Comparison of ENCODE assay signal across 19 cellular contexts in genomic region chr11:126637800-126638175, GRCh38.
A peak's percentile ranks its signal among the peaks of the same experiment; 100 is the strongest.
DNase-seq lines count a peak whose midpoint lies in the region; ATAC-seq and TF ChIP-seq lines count a peak whose summit lies in the region.
"Had no signal": no experiment of that assay in that cellular context is flagged by ENCODE, and none has a peak within 500 bp of the region (broad histone marks: within the 10 kb centered on the region; RNA-seq: fewer than 3 reads in every experiment).

No MANE protein-coding gene starts in this region.

- no peak overlapping the region for H3K4me2 ChIP-seq in IMR-90 (ENCODE audit: low read depth, low read length)

- peaks cover 6% of the 10 kb centered on the region for H3K27me3 Mint-ChIP-seq in activated CD4-positive, alpha-beta T cell treated with anti-CD3 and anti-CD28 coated beads, Interleukin-2, amount 10 ng/mL, durations not matched to agents 24 days and 14 days

- no peaks in the 10 kb centered on the region for H3K4me1 Mint-ChIP-seq in activated CD4-positive, alpha-beta T cell treated with anti-CD3 and anti-CD28 coated beads, Interleukin-2, amount 10 ng/mL, durations not matched to agents 24 days and 14 days
- H3K4me1 Mint-ChIP-seq: activated naive CD8-positive, alpha-beta T cell treated with anti-CD3 and anti-CD28 coated beads, Interleukin-2, amount 50 U/mL, for 24 hours had no signal

- H3K27ac Mint-ChIP-seq in activated CD4-positive, alpha-beta T cell treated with anti-CD3 and anti-CD28 coated beads, Interleukin-2, amount 10 ng/mL, durations not matched to agents 24 days and 14 days = no peak overlapping the region
- H3K27ac Mint-ChIP-seq: activated naive CD8-positive, alpha-beta T cell treated with anti-CD3 and anti-CD28 coated beads, Interleukin-2, amount 50 U/mL, for 24 hours; activated T-cell treated with anti-CD3 and anti-CD28 coated beads, Interleukin-2, amount 50 U/mL, for 24 hours; T-helper 1 cell treated with Interleukin-12 subunit alpha and Interleukin-12 subunit beta and Interleukin-4 antibody, amounts not matched to agents 30 μg/mL and 1 μg/mL, for 36 hours had no signal

- H2BK20ac ChIP-seq in IMR-90 (ENCODE audit: low read depth, low read length) = 0 out of 2 replicates have a peak overlapping the region, but pooled peaks have one; percentile 15

- H4K91ac ChIP-seq in IMR-90 (ENCODE audit: insufficient read depth, low read depth, low read length) = no peak overlapping the region

- H3K4me3 ChIP-seq in IMR-90 (ENCODE audit: insufficient read depth, low read depth, low read length) = no peak overlapping the region
- H3K4me3 ChIP-seq in body of pancreas = no peak overlapping the region
- H3K4me3 ChIP-seq: dorsolateral prefrontal cortex, K562, pancreas, transverse colon had no signal

- peak overlapping the region; percentile 79 for H2BK5ac ChIP-seq in IMR-90 (ENCODE audit: low read depth, low read length, poor library complexity, severe bottlenecking)

- 0 out of 4 replicates have a peak overlapping the region, but pooled peaks of 1 of the 2 experiments have one; percentile 27 for H4K8ac ChIP-seq in IMR-90 (ENCODE audit: low read depth in 2 of 2, low read length in 2 of 2)

- H3K14ac ChIP-seq in IMR-90 (replicated peaks; ENCODE audit: low read depth, low read length) = no peak overlapping the region

- DNase-seq in AG08396 (ENCODE audit: low spot score) (peak; percentile 85), IMR-90 (peak; percentile 94), cerebellum (ENCODE audit: low spot score) (peak; percentile 43), myocyte (ENCODE audit: low read depth) (peak; percentile 58), body of pancreas (no peak), SIG-M5 treated with dmso at 0.1 percent for 504 hours (lab: John Stamatoyannopoulos, UW; ENCODE audit: unreplicated experiment) (no peak)
- DNase-seq in activated CD4-positive, alpha-beta T cell treated with anti-CD3 and anti-CD28 coated beads, Interleukin-2, amount 10 ng/mL, durations not matched to agents 24 days and 14 days = no peak
- DNase-seq: activated naive CD8-positive, alpha-beta T cell treated with anti-CD3 and anti-CD28 coated beads, Interleukin-2, amount 50 U/mL, for 24 hours; activated T-cell treated with anti-CD3 and anti-CD28 coated beads, Interleukin-2, amount 50 U/mL, for 24 hours; C1 segment of cervical spinal cord; dorsolateral prefrontal cortex; midbrain; NCI-H1417 treated with DMSO at 0.1 percent for 48 hours; pancreas; transverse colon had no signal

- no peak overlapping the region for H3K4ac ChIP-seq in IMR-90 (ENCODE audit: low read depth, low read length)

- ATAC-seq in IMR-90 (ENCODE audit: low read depth) (peak; percentile 81), GM21423 (IDR thresholded peaks at IDR 0.05; ENCODE audit: unreplicated experiment) (no peak), body of pancreas (no peak)
- ATAC-seq: activated naive CD8-positive, alpha-beta T cell treated with anti-CD3 and anti-CD28 coated beads, Interleukin-2, amount 50 U/mL, for 24 hours; K562; Panc1 had no signal

- in situ Hi-C loops in IMR-90 (cut with MboI; ENCODE audit: low sequenced_read_pairs) = no loop called here

- no peak overlapping the region for H2AK9ac ChIP-seq in IMR-90 (replicated peaks; ENCODE audit: low read depth, low read length, poor library complexity)

- no peak overlapping the region for H3K18ac ChIP-seq in IMR-90 (ENCODE audit: low read depth, low read length)

- CTCF ChIA-PET in IMR-90 (lab: Yijun Ruan, JAX) = interaction anchor here (1.4 to 1.7 kb wide), 2 partner anchors 31 to 203 kb away, joined by 3 to 5 read pairs; no protein-coding TSS in a partner anchor

- no peaks in the 10 kb centered on the region for H3K9me3 Mint-ChIP-seq in activated CD4-positive, alpha-beta T cell treated with anti-CD3 and anti-CD28 coated beads, Interleukin-2, amount 10 ng/mL, durations not matched to agents 24 days and 14 days
- H3K9me3 Mint-ChIP-seq: activated naive CD8-positive, alpha-beta T cell treated with anti-CD3 and anti-CD28 coated beads, Interleukin-2, amount 50 U/mL, for 24 hours; activated T-cell treated with anti-CD3 and anti-CD28 coated beads, Interleukin-2, amount 50 U/mL, for 24 hours; T-helper 1 cell treated with Interleukin-12 subunit alpha and Interleukin-12 subunit beta and Interleukin-4 antibody, amounts not matched to agents 30 μg/mL and 1 μg/mL, for 36 hours had no signal

- peaks cover 21% of the 10 kb centered on the region for H3K9me1 ChIP-seq in IMR-90 (ENCODE audit: insufficient read depth, low read length)

- TF ChIP-seq RAD21 in IMR-90 (IDR thresholded peaks at IDR 0.05; ENCODE audit: low read length) = 0 out of 2 replicates have a peak, but pooled peaks have one; percentile 4

- H3K4me1 ChIP-seq in IMR-90 (ENCODE audit: control insufficient read depth, insufficient read depth, low read length) (peaks cover 17% of the 10 kb centered on the region), body of pancreas (no peaks in the 10 kb centered on the region)
- H3K4me1 ChIP-seq: pancreas, transverse colon had no signal

- H2AFZ ChIP-seq in IMR-90 (replicated peaks; ENCODE audit: low read length, poor library complexity) = no peak overlapping the region

- H3K9me3 ChIP-seq in IMR-90 (ENCODE audit: control insufficient read depth, insufficient read depth, low read length) = no peaks in the 10 kb centered on the region
- H3K9me3 ChIP-seq in body of pancreas = no peaks in the 10 kb centered on the region
- H3K9me3 ChIP-seq: pancreas, transverse colon had no signal

- H2AK5ac ChIP-seq in IMR-90 (ENCODE audit: low read depth, low read length) = no peak overlapping the region

- WGBS in IMR-90 (ENCODE audit: extremely low coverage in 2 of 2, insufficient read length in 1 of 2), 2 experiments = 0% methylated on average over 1 of the region's 2 CpGs; no CpG with 5 or more reads in 1 of the 2 experiments
- WGBS in body of pancreas, 2 donors = 66 to 84% methylated on average over 2 of the region's 2 CpGs

- BruUV-seq in IMR-90 (replicated peaks; lab: Mats Ljungman, UMichigan) = no TSS peak

- H3K27ac ChIP-seq in IMR-90 (ENCODE audit: insufficient read depth, low read length) (no peak overlapping the region), body of pancreas (no peak overlapping the region)
- H3K27ac ChIP-seq: pancreas, transverse colon had no signal

- no peak overlapping the region for H3K4me3 Mint-ChIP-seq in activated CD4-positive, alpha-beta T cell treated with anti-CD3 and anti-CD28 coated beads, Interleukin-2, amount 10 ng/mL, durations not matched to agents 24 days and 14 days
- H3K4me3 Mint-ChIP-seq: activated naive CD8-positive, alpha-beta T cell treated with anti-CD3 and anti-CD28 coated beads, Interleukin-2, amount 50 U/mL, for 24 hours; activated T-cell treated with anti-CD3 and anti-CD28 coated beads, Interleukin-2, amount 50 U/mL, for 24 hours; T-helper 1 cell treated with Interleukin-12 subunit alpha and Interleukin-12 subunit beta and Interleukin-4 antibody, amounts not matched to agents 30 μg/mL and 1 μg/mL, for 36 hours had no signal

- no peak overlapping the region for H3K9ac ChIP-seq in IMR-90 (ENCODE audit: low read depth, low read length)

- no peaks in the 10 kb centered on the region for H3K36me3 Mint-ChIP-seq in activated CD4-positive, alpha-beta T cell treated with anti-CD3 and anti-CD28 coated beads, Interleukin-2, amount 10 ng/mL, durations not matched to agents 24 days and 14 days (ENCODE audit: low read depth)

- no peak overlapping the region for H4K5ac ChIP-seq in IMR-90 (ENCODE audit: low read depth, low read length)

- TF ChIP-seq CTCF in IMR-90 (conservative IDR thresholded peaks at IDR 0.05; ENCODE audit: low read depth, low read length) = no peak
- no peak for TF ChIP-seq CTCF in body of pancreas (IDR thresholded peaks at IDR 0.05)

- dilution Hi-C loops in IMR-90 (cut with HindIII; ENCODE audit: low sequenced_read_pairs, unreplicated experiment) = no loop called here

- H3K23ac ChIP-seq in IMR-90 (ENCODE audit: low read depth, low read length) = no peak overlapping the region; the same call in 1 of the 2 replicates

- intact Hi-C loops in IMR-90 (cut with micrococcal nuclease) = no loop called here
- intact Hi-C loops in activated CD4-positive, alpha-beta T cell treated with anti-CD3 and anti-CD28 coated beads, Interleukin-2, amount 10 ng/mL, durations not matched to agents 24 days and 14 days (cut with micrococcal nuclease) = no loop called here
- intact Hi-C loops in body of pancreas (cut with DNase I) = no loop called here

- H3K56ac ChIP-seq in IMR-90 (ENCODE audit: extremely low read depth, insufficient read depth, low read length) = no peak overlapping the region; the same call in 1 of the 2 replicates

- peaks cover 6 to 9% of the 10 kb centered on the region in 2 experiments; a peak in 2 of 4 replicates for H3K79me1 ChIP-seq in IMR-90 (ENCODE audit: low read depth in 1 of 2, low read length in 2 of 2)

- H4K20me1 ChIP-seq in IMR-90 (ENCODE audit: insufficient read depth, low read length) = no peaks in the 10 kb centered on the region

- H3K27me3 ChIP-seq in IMR-90 (ENCODE audit: control insufficient read depth, insufficient read depth, low read length) (no peaks in the 10 kb centered on the region), body of pancreas (no peaks in the 10 kb centered on the region)
- H3K27me3 ChIP-seq: dorsolateral prefrontal cortex, pancreas, transverse colon had no signal

- H3K36me3 ChIP-seq in IMR-90 (ENCODE audit: control insufficient read depth, insufficient read depth, low read length) = no peaks in the 10 kb centered on the region
- no peaks in the 10 kb centered on the region for H3K36me3 ChIP-seq in body of pancreas (replicated peaks in 1 of 2; ENCODE audit: insufficient read depth in 1 of 2, low read depth in 2 of 2)
- H3K36me3 ChIP-seq: pancreas, transverse colon had no signal

- POLR2A ChIA-PET in IMR-90 (lab: Charles Lee; ENCODE audit: unreplicated experiment) = no interaction called here

- H2BK15ac ChIP-seq in IMR-90 (ENCODE audit: low read depth, low read length) = no peak overlapping the region; the same call in 2 of the 3 replicates

- peak overlapping the region; percentile 79 for H2BK120ac ChIP-seq in IMR-90 (ENCODE audit: low read depth, low read length)

- TF ChIP-seq POLR2A in IMR-90 (IDR thresholded peaks at IDR 0.05; ENCODE audit: low read depth, low read length) (no peak), body of pancreas (IDR thresholded peaks at IDR 0.05) (no peak)

TF ChIP-seq in IMR-90, 13 proteins besides CTCF, POLR2A, EP300 and RAD21 (continues in another document):
- TF ChIP-seq SMC3 (IDR thresholded peaks at IDR 0.05; ENCODE audit: low read depth, low read length) (no peak), CEBPB (IDR thresholded peaks at IDR 0.05; ENCODE audit: low read depth, low read length) (no peak), FOS (IDR thresholded peaks at IDR 0.05; ENCODE audit: low read depth, low read length) (no peak)
- TF ChIP-seq, protein P1, sequence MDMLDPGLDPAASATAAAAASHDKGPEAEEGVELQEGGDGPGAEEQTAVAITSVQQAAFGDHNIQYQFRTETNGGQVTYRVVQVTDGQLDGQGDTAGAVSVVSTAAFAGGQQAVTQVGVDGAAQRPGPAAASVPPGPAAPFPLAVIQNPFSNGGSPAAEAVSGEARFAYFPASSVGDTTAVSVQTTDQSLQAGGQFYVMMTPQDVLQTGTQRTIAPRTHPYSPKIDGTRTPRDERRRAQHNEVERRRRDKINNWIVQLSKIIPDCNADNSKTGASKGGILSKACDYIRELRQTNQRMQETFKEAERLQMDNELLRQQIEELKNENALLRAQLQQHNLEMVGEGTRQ (IDR thresholded peaks at IDR 0.05; ENCODE audit: low read depth, low read length) = no peak

Comparison
In these comparisons a context has a peak if more than half of its experiments do, and no peak if none do; other contexts are left out.
1. DNase-seq: peak in AG08396 (single experiment), IMR-90 (single experiment), cerebellum (single experiment) and myocyte (single experiment); none in activated CD4-positive, alpha-beta T cell treated with anti-CD3 and anti-CD28 coated beads, Interleukin-2, amount 10 ng/mL, durations not matched to agents 24 days and 14 days (single experiment), body of pancreas (0 of 4) and SIG-M5 treated with dmso at 0.1 percent for 504 hours (single experiment).